Comparison of ENCODE assay signal across 8 cellular contexts in genomic region chr7:42238709-42239395, GRCh38. TPM values are rescaled to one million over a fixed set of nuclear protein-coding genes. Genes with fewer than 3 reads are reported as not detected.
DNase-seq lines count a peak whose midpoint lies in the region; ATAC-seq and TF ChIP-seq lines count a peak whose summit lies in the region.

No MANE protein-coding gene starts in this region.

- H3K4me3 ChIP-seq in CD8-positive, alpha-beta T cell (ENCODE audit: low read depth, low read length) = no peak overlapping the region
- peak overlapping the region in 2 of 4 donors; percentile 65 to 79 for H3K4me3 ChIP-seq in esophagus squamous epithelium
- H3K4me3 ChIP-seq in neural progenitor cell = peak overlapping the region; percentile 99

- peak overlapping the region; percentile 84 for H3K4me2 ChIP-seq in neural progenitor cell

- 27 to 28% methylated on average over 15 of the region's 15 CpGs for WGBS in esophagus squamous epithelium, 2 donors

- H3K27me3 ChIP-seq in CD8-positive, alpha-beta T cell (ENCODE audit: insufficient read depth, low read length) = peaks cover 6% of the 10 kb centered on the region
- peaks cover 0 to 80% (median 0%) of the 10 kb centered on the region in 4 donors for H3K27me3 ChIP-seq in esophagus squamous epithelium
- H3K27me3 ChIP-seq in neural progenitor cell = no peaks in the 10 kb centered on the region

- peaks cover 30% of the 10 kb centered on the region for H3K79me2 ChIP-seq in neural progenitor cell (ENCODE audit: low read depth)

- peaks cover 47% of the 10 kb centered on the region for H3K27me3 Mint-ChIP-seq in CD8-positive, alpha-beta T cell (ENCODE audit: low read depth)
- peaks cover 12% of the 10 kb centered on the region for H3K27me3 Mint-ChIP-seq in neural progenitor cell (ENCODE audit: insufficient read depth, low read depth)

- H3K36me3 ChIP-seq in CD8-positive, alpha-beta T cell (ENCODE audit: insufficient read depth, low read length) = no peaks in the 10 kb centered on the region
- no peaks in the 10 kb centered on the region for H3K36me3 ChIP-seq in esophagus squamous epithelium
- no peaks in the 10 kb centered on the region for H3K36me3 ChIP-seq in neural progenitor cell

- peaks cover 20% of the 10 kb centered on the region for H4K20me1 ChIP-seq in neural progenitor cell (ENCODE audit: low read depth)

- CTCF ChIA-PET in CD8-positive, alpha-beta T cell (lab: Charles Lee) = interaction anchor here (0.5 kb wide), 1 partner anchor 223 kb away, joined by 3 read pairs; no protein-coding TSS in a partner anchor

- POLR2A ChIA-PET in CD8-positive, alpha-beta T cell (lab: Charles Lee) = interaction anchor here (0.6 kb wide), 1 partner anchor 1592 kb away, joined by 3 read pairs; no protein-coding TSS in a partner anchor

- TF ChIP-seq CTCF in CD8-positive, alpha-beta T cell (IDR thresholded peaks at IDR 0.05) = no peak
- TF ChIP-seq CTCF in esophagus squamous epithelium (IDR thresholded peaks at IDR 0.05) = no peak
- no peak for TF ChIP-seq CTCF in neural progenitor cell (IDR thresholded peaks at IDR 0.05)

- H3K9me3 Mint-ChIP-seq in CD8-positive, alpha-beta T cell = no peaks in the 10 kb centered on the region
- H3K9me3 Mint-ChIP-seq in neural progenitor cell = no peaks in the 10 kb centered on the region

- no peak overlapping the region for H3K27ac Mint-ChIP-seq in CD8-positive, alpha-beta T cell
- peak overlapping the region; percentile 96 for H3K27ac Mint-ChIP-seq in neural progenitor cell

- peaks cover 45% of the 10 kb centered on the region for H3F3A ChIP-seq in neural progenitor cell (ENCODE audit: low read depth)

- no peaks in the 10 kb centered on the region for H3K4me1 ChIP-seq in CD8-positive, alpha-beta T cell (ENCODE audit: insufficient read depth, low read length)
- H3K4me1 ChIP-seq in esophagus squamous epithelium (peaks cover 5 to 46% (median 10%) of the 10 kb centered on the region in 3 donors), neural progenitor cell (peaks cover 33% of the 10 kb centered on the region)

- peaks cover 10% of the 10 kb centered on the region for H3K4me1 Mint-ChIP-seq in CD8-positive, alpha-beta T cell (ENCODE audit: low read depth)
- H3K4me1 Mint-ChIP-seq in neural progenitor cell = peaks cover 36% of the 10 kb centered on the region

- no peak for ATAC-seq in CD8-positive, alpha-beta T cell
- ATAC-seq in HG02678 (IDR thresholded peaks at IDR 0.05; ENCODE audit: unreplicated experiment) = no peak

- intact Hi-C loops in CD8-positive, alpha-beta T cell (cut with DNase I, micrococcal nuclease) = no loop called here
- intact Hi-C loops in esophagus squamous epithelium (cut with DNase I) = no loop called here

- H3K36me3 Mint-ChIP-seq in CD8-positive, alpha-beta T cell = no peaks in the 10 kb centered on the region
- H3K36me3 Mint-ChIP-seq in neural progenitor cell = peaks cover 8% of the 10 kb centered on the region

- no peak overlapping the region for H2AFZ ChIP-seq in neural progenitor cell (replicated peaks)

- no peak overlapping the region for H3K27ac ChIP-seq in CD8-positive, alpha-beta T cell (ENCODE audit: low read depth, low read length)
- H3K27ac ChIP-seq in esophagus squamous epithelium (peak overlapping the region; percentile 86 to 96 (median 95)), neural progenitor cell (peak overlapping the region; percentile 75)

- peak overlapping the region; percentile 69 for H3K4me3 Mint-ChIP-seq in CD8-positive, alpha-beta T cell
- H3K4me3 Mint-ChIP-seq in neural progenitor cell = peak overlapping the region; percentile 88

- DNase-seq in CD8-positive, alpha-beta T cell = no peak
- no peak for DNase-seq in esophagus squamous epithelium (lab: John Stamatoyannopoulos, UW)
- peak; percentile 59 for DNase-seq in neural progenitor cell (ENCODE audit: low spot score)
- DNase-seq in UCSD-AML1 (lab: John Stamatoyannopoulos, UW; ENCODE audit: unreplicated experiment) = no peak
- no peak for DNase-seq in NCI-H2029 (lab: John Stamatoyannopoulos, UW)
- DNase-seq in NCI-H69 (lab: John Stamatoyannopoulos, UW) = no peak

- H3K9me3 ChIP-seq in CD8-positive, alpha-beta T cell (ENCODE audit: low read length) = no peaks in the 10 kb centered on the region
- H3K9me3 ChIP-seq in esophagus squamous epithelium = no peaks in the 10 kb centered on the region
- no peaks in the 10 kb centered on the region for H3K9me3 ChIP-seq in neural progenitor cell (ENCODE audit: low read depth)

- H3K9ac ChIP-seq in neural progenitor cell = no peak overlapping the region

- TF ChIP-seq POLR2A in esophagus squamous epithelium (IDR thresholded peaks at IDR 0.05) = no peak

TF ChIP-seq in PFSK-1, 5 proteins besides CTCF, POLR2A, EP300 and RAD21:
- no peak for TF ChIP-seq TAF1 (IDR thresholded peaks at IDR 0.05; ENCODE audit: borderline replicate concordance, insufficient read depth, low read length)
- TF ChIP-seq SIN3A (IDR thresholded peaks at IDR 0.05; ENCODE audit: borderline replicate concordance, insufficient read depth, low read length) = peak; percentile 68; the same call in 1 of the 2 replicates
- TF ChIP-seq FOXP2 (optimal IDR thresholded peaks at IDR 0.05; ENCODE audit: borderline replicate concordance, extremely low read depth, extremely low read length, insufficient read depth) = peak; percentile 32

RNA-seq across cellular contexts. Expression of gene GLI3, which starts 1.8 kb away (rescaled TPM):
- total RNA-seq in CD8-positive, alpha-beta T cell = under 1 TPM in 1 of 2 experiments, not detected in 1; 0.22 TPM
- 24.5 TPM for polyA plus RNA-seq in PFSK-1 (2012; ENCODE audit: insufficient read length, low read depth)
- total RNA-seq in esophagus squamous epithelium (1 to 10 TPM; 3.0 to 9.0 (median 4.2) TPM), neural progenitor cell (ENCODE audit: low replicate concordance) (32.0 and 33.0 TPM in 2 replicates)
